Comparison of ENCODE assay signal across 8 cellular contexts in genomic region chr11:63536669-63537292, GRCh38. TPM values are rescaled to one million over a fixed set of nuclear protein-coding genes. Genes with fewer than 3 reads are reported as not detected.
A peak's percentile ranks its signal among the peaks of the same experiment; 100 is the strongest.
DNase-seq lines count a peak whose midpoint lies in the region; ATAC-seq and TF ChIP-seq lines count a peak whose summit lies in the region.

A gene with protein sequence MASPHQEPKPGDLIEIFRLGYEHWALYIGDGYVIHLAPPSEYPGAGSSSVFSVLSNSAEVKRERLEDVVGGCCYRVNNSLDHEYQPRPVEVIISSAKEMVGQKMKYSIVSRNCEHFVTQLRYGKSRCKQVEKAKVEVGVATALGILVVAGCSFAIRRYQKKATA (plus strand): TSS chr11:63536808. CDS start chr11:63536869, 61 bp downstream.

- H3K4me3 ChIP-seq in fibroblast of pulmonary artery (replicated peaks; ENCODE audit: low read depth, low read length) (peak within 1 kb of the TSS; percentile 48), neural progenitor cell (no peak within 1 kb of the TSS)

- no peaks in the 10 kb centered on the region for H3K9me3 ChIP-seq in neural progenitor cell (ENCODE audit: low read depth)

- H3K27me3 Mint-ChIP-seq in activated T-cell treated with anti-CD3 and anti-CD28 coated beads, Interleukin-2, amount 50 U/mL, for 72 hours (ENCODE audit: low read depth), result no peaks in the 10 kb centered on the region
- peaks cover 2% of the 10 kb centered on the region for H3K27me3 Mint-ChIP-seq in neural progenitor cell (ENCODE audit: insufficient read depth, low read depth)

- no peaks in the 10 kb centered on the region for H3K36me3 ChIP-seq in neural progenitor cell

- peak; percentile 1 for TF ChIP-seq CTCF in fibroblast of pulmonary artery (IDR thresholded peaks at IDR 0.05; ENCODE audit: low read length, missing control alignments)
- TF ChIP-seq CTCF in neural progenitor cell (IDR thresholded peaks at IDR 0.05), result no peak

- peak; percentile 51 for DNase-seq in ELR (ENCODE audit: low read depth)
- DNase-seq in Kasumi-1 (lab: John Stamatoyannopoulos, UW), result peak; percentile 8 to 14
- peak; percentile 18 to 35 for DNase-seq in activated T-cell treated with anti-CD3 and anti-CD28 coated beads, Interleukin-2, amount 50 U/mL, for 72 hours
- peak; percentile 65 for DNase-seq in fibroblast of pulmonary artery (ENCODE audit: low read depth)
- no peak for DNase-seq in neural progenitor cell (ENCODE audit: low spot score)
- no peak for DNase-seq in NCI-H146 treated with DMSO at 0.1 percent for 48 hours (lab: John Stamatoyannopoulos, UW; ENCODE audit: unreplicated experiment)

- H4K20me1 ChIP-seq in neural progenitor cell (ENCODE audit: low read depth), result no peaks in the 10 kb centered on the region

- no peak within 1 kb of the TSS for H3K9ac ChIP-seq in neural progenitor cell

- H3K4me1 Mint-ChIP-seq in activated T-cell treated with anti-CD3 and anti-CD28 coated beads, Interleukin-2, amount 50 U/mL, for 72 hours (ENCODE audit: low read depth), result peaks cover 85% of the 10 kb centered on the region
- H3K4me1 Mint-ChIP-seq in neural progenitor cell, result peaks cover 26% of the 10 kb centered on the region

- H2AFZ ChIP-seq in neural progenitor cell (replicated peaks), result peak within 1 kb of the TSS; percentile 57

- peaks cover 21% of the 10 kb centered on the region for H3F3A ChIP-seq in neural progenitor cell (ENCODE audit: low read depth)

- peak within 1 kb of the TSS; percentile 83 for H3K27ac Mint-ChIP-seq in activated T-cell treated with anti-CD3 and anti-CD28 coated beads, Interleukin-2, amount 50 U/mL, for 72 hours
- H3K27ac Mint-ChIP-seq in neural progenitor cell, result peak within 1 kb of the TSS; percentile 88

- no peak within 1 kb of the TSS for H3K4me2 ChIP-seq in neural progenitor cell

- no peaks in the 10 kb centered on the region for H3K36me3 Mint-ChIP-seq in activated T-cell treated with anti-CD3 and anti-CD28 coated beads, Interleukin-2, amount 50 U/mL, for 72 hours (ENCODE audit: insufficient read depth in 2 of 2)
- no peaks in the 10 kb centered on the region for H3K36me3 Mint-ChIP-seq in neural progenitor cell

- H3K27me3 ChIP-seq in neural progenitor cell, result no peaks in the 10 kb centered on the region

- H3K4me1 ChIP-seq in neural progenitor cell, result peaks cover 28% of the 10 kb centered on the region

- peak within 1 kb of the TSS; percentile 84 to 91 for H3K4me3 Mint-ChIP-seq in activated T-cell treated with anti-CD3 and anti-CD28 coated beads, Interleukin-2, amount 50 U/mL, for 72 hours
- no peak within 1 kb of the TSS for H3K4me3 Mint-ChIP-seq in neural progenitor cell

- H3K9me3 Mint-ChIP-seq in activated T-cell treated with anti-CD3 and anti-CD28 coated beads, Interleukin-2, amount 50 U/mL, for 72 hours, result no peaks in the 10 kb centered on the region
- no peaks in the 10 kb centered on the region for H3K9me3 Mint-ChIP-seq in neural progenitor cell

- H3K79me2 ChIP-seq in neural progenitor cell (ENCODE audit: low read depth), result no peaks in the 10 kb centered on the region

- no peak within 1 kb of the TSS for H3K27ac ChIP-seq in neural progenitor cell

- ATAC-seq in activated T-cell treated with anti-CD3 and anti-CD28 coated beads, Interleukin-2, amount 50 U/mL, for 72 hours (replicated peaks in 1 of 2), result peak; percentile 41 to 42
- ATAC-seq in GM18909 (IDR thresholded peaks at IDR 0.05; ENCODE audit: poor library complexity, unreplicated experiment) (no peak), GM19467 (IDR thresholded peaks at IDR 0.05; ENCODE audit: unreplicated experiment) (no peak)

RNA-seq across cellular contexts. Expression of the gene that starts here (rescaled TPM):
- total RNA-seq in activated T-cell treated with anti-CD3 and anti-CD28 coated beads, Interleukin-2, amount 50 U/mL, for 72 hours, result 100 to 1,000 TPM in 1 of 2 donors, 10 to 100 TPM in 1; 60.6 to 101 TPM
- not detected in 2 replicates for total RNA-seq in neural progenitor cell (ENCODE audit: low replicate concordance)

Comparison
In these comparisons a context has a peak if more than half of its experiments do, and no peak if none do; other contexts are left out.
1. RNA of the gene that starts here (total RNA-seq): 60.6 to 101 TPM in activated T-cell treated with anti-CD3 and anti-CD28 coated beads, Interleukin-2, amount 50 U/mL, for 72 hours; not detected in neural progenitor cell; every median in the first group is over 10 times any median in the second.
2. DNase-seq: peak in ELR (single experiment), Kasumi-1 (2 of 2), activated T-cell treated with anti-CD3 and anti-CD28 coated beads, Interleukin-2, amount 50 U/mL, for 72 hours (2 of 2) and fibroblast of pulmonary artery (single experiment); none in neural progenitor cell (single experiment) and NCI-H146 treated with DMSO at 0.1 percent for 48 hours (single experiment).
3. ATAC-seq: peak in activated T-cell treated with anti-CD3 and anti-CD28 coated beads, Interleukin-2, amount 50 U/mL, for 72 hours (2 of 2); none in GM18909 (single experiment) and GM19467 (single experiment).